28 cellular contexts compared by ENCODE assay signal in genomic region chr6:148239215-148239614, GRCh38.
DNase-seq lines count a peak whose midpoint lies in the region; TF ChIP-seq lines count a peak whose summit lies in the region.
"Had no signal": no experiment of that assay in that cellular context is flagged by ENCODE, and none has a peak within 500 bp of the region (broad histone marks: within the 10 kb centered on the region; RNA-seq: fewer than 3 reads in every experiment).

No MANE protein-coding gene starts in this region.

- peaks cover 11% of the 10 kb centered on the region for H3K4me1 ChIP-seq in mammary epithelial cell (ENCODE audit: insufficient read depth, low read length)
- peaks cover 0 to 10% of the 10 kb centered on the region in 2 donors for H3K4me1 ChIP-seq in esophagus (ENCODE audit: control insufficient read depth in 2 of 2, insufficient read depth in 2 of 2, low read length in 1 of 2)
- peaks cover 44% of the 10 kb centered on the region for H3K4me1 ChIP-seq in vagina
- H3K4me1 ChIP-seq: body of pancreas, HAP-1 had no signal

- no TSS peak for BruUV-seq in mammary epithelial cell (replicated peaks; lab: Mats Ljungman, UMichigan)

- 63% methylated on average over 5 of the region's 5 CpGs for WGBS in mammary epithelial cell (ENCODE audit: low coverage, missing lambda C conversion rate)
- 37 to 41% methylated on average over 5 of the region's 5 CpGs for WGBS in esophagus, 2 donors

- H3K27ac Mint-ChIP-seq in osteocyte (ENCODE audit: unreplicated experiment): peak overlapping the region; percentile 33
- H3K27ac Mint-ChIP-seq: activated T-cell treated with anti-CD3 and anti-CD28 coated beads, Interleukin-2, amount 50 U/mL, for 72 hours; T-helper 17 cell had no signal

- H3K36me3 ChIP-seq in mammary epithelial cell (ENCODE audit: insufficient read depth, low read length) (no peaks in the 10 kb centered on the region), esophagus (ENCODE audit: control insufficient read depth in 2 of 2, insufficient read depth in 2 of 2, low read length in 1 of 2) (no peaks in the 10 kb centered on the region), vagina (no peaks in the 10 kb centered on the region)
- H3K36me3 ChIP-seq: BLaER1 treated with 17β-estradiol and CSF1 and Interleukin-3, amounts not matched to agents 10 nM and 100 nM; HAP-1; right atrium auricular region; upper lobe of left lung had no signal

- no peak overlapping the region for H3K4me2 ChIP-seq in mammary epithelial cell (ENCODE audit: insufficient read depth, low read depth, low read length)
- H3K4me2 ChIP-seq: BLaER1 treated with 17β-estradiol and CSF1 and Interleukin-3, amounts not matched to agents 10 nM and 100 nM had no signal

- no peak overlapping the region for H3K4me3 Mint-ChIP-seq in osteocyte (ENCODE audit: unreplicated experiment)
- H3K4me3 Mint-ChIP-seq: activated T-cell treated with anti-CD3 and anti-CD28 coated beads, Interleukin-2, amount 50 U/mL, for 72 hours; T-helper 17 cell had no signal

- no peak for TF ChIP-seq CTCF in mammary epithelial cell (conservative IDR thresholded peaks at IDR 0.05 in 1 of 2, IDR thresholded peaks at IDR 0.05 in 1 of 2; ENCODE audit: extremely low read depth in 1 of 2, insufficient read depth in 1 of 2, low read depth in 1 of 2, low read length in 2 of 2)
- TF ChIP-seq CTCF in osteocyte (IDR thresholded peaks at IDR 0.05): no peak
- no peak for TF ChIP-seq CTCF in vagina (IDR thresholded peaks at IDR 0.05)
- no peak for TF ChIP-seq CTCF in GM10266 (IDR thresholded peaks at IDR 0.05; ENCODE audit: control insufficient read depth, insufficient read depth, low read depth, missing control alignments)

- CTCF ChIA-PET in mammary epithelial cell (lab: Charles Lee; ENCODE audit: low non-redundant PET): no interaction called here

- no peaks in the 10 kb centered on the region for H4K20me1 ChIP-seq in mammary epithelial cell (ENCODE audit: insufficient read depth, low read length)
- H4K20me1 ChIP-seq: BLaER1 treated with 17β-estradiol and CSF1 and Interleukin-3, amounts not matched to agents 10 nM and 100 nM had no signal

- H3K9me3 ChIP-seq in mammary epithelial cell (replicated peaks; ENCODE audit: insufficient read depth, low read length): no peaks in the 10 kb centered on the region
- H3K9me3 ChIP-seq in esophagus (ENCODE audit: control insufficient read depth in 2 of 2, insufficient read depth in 1 of 2, low read depth in 1 of 2, low read length in 1 of 2): no peaks in the 10 kb centered on the region
- no peaks in the 10 kb centered on the region for H3K9me3 ChIP-seq in vagina
- H3K9me3 ChIP-seq: BLaER1 treated with 17β-estradiol and CSF1 and Interleukin-3, amounts not matched to agents 10 nM and 100 nM; body of pancreas; HAP-1; right atrium auricular region; upper lobe of left lung had no signal

- H3K79me2 ChIP-seq in mammary epithelial cell (ENCODE audit: insufficient read depth, low read length): no peaks in the 10 kb centered on the region

- DNase-seq in mammary epithelial cell (no peak), osteocyte (ENCODE audit: extremely low spot score, unreplicated experiment) (no peak), vagina (ENCODE audit: extremely low spot score in 2 of 2) (no peak), NCI-H146 (lab: John Stamatoyannopoulos, UW) (no peak), GM10266 (ENCODE audit: extremely low spot score) (no peak), D341Med (ENCODE audit: low spot score) (no peak)
- DNase-seq: activated CD4-positive, alpha-beta T cell treated with anti-CD3 and anti-CD28 coated beads, Interleukin-2, amount 50 U/mL, for 4 hours; activated CD4-positive, CD25-positive, alpha-beta regulatory T cell; activated naive CD4-positive, alpha-beta T cell; activated T-cell treated with anti-CD3 and anti-CD28 coated beads, Interleukin-2, amount 50 U/mL, for 72 hours; body of pancreas; DMS153; effector CD4-positive, alpha-beta T cell; foreskin melanocyte; kidney glomerular epithelial cell; NCI-H1417 treated with DMSO at 0.1 percent for 48 hours; NCI-H2107; NCI-H748 treated with DMSO at 0.1 percent for 48 hours; SHP77; stimulated activated CD4-positive, alpha-beta T cell treated with anti-CD3 and anti-CD28 coated beads, Interleukin-2, amount 100 ng/mL, for 48 hours; T-helper 17 cell; upper lobe of left lung had no signal

- H3K27me3 ChIP-seq in mammary epithelial cell (ENCODE audit: insufficient read depth, low read length) (no peaks in the 10 kb centered on the region), esophagus (ENCODE audit: control insufficient read depth in 1 of 2, insufficient read depth in 2 of 2, low read length in 2 of 2) (no peaks in the 10 kb centered on the region), vagina (no peaks in the 10 kb centered on the region)
- H3K27me3 ChIP-seq: BLaER1 treated with 17β-estradiol and CSF1 and Interleukin-3, amounts not matched to agents 10 nM and 100 nM; body of pancreas; right atrium auricular region; upper lobe of left lung had no signal

- TF ChIP-seq POLR2A in vagina (IDR thresholded peaks at IDR 0.05): no peak

- intact Hi-C loops in mammary epithelial cell (cut with micrococcal nuclease): no loop called here
- intact Hi-C loops in vagina (cut with DNase I): no loop called here

- dilution Hi-C loops in mammary epithelial cell (cut with HindIII; ENCODE audit: low sequenced_read_pairs): no loop called here

- no peaks in the 10 kb centered on the region for H3K36me3 Mint-ChIP-seq in osteocyte (ENCODE audit: unreplicated experiment)

- H3K27ac ChIP-seq in mammary epithelial cell (ENCODE audit: insufficient read depth, low read depth, low read length): no peak overlapping the region
- H3K27ac ChIP-seq in esophagus (ENCODE audit: low read depth in 2 of 2, low read length in 1 of 2): peak overlapping the region; percentile 74 to 87
- peak overlapping the region; percentile 66 for H3K27ac ChIP-seq in vagina
- H3K27ac ChIP-seq: BLaER1 treated with 17β-estradiol and CSF1 and Interleukin-3, amounts not matched to agents 10 nM and 100 nM; body of pancreas; upper lobe of left lung had no signal

- H3K4me3 ChIP-seq in mammary epithelial cell (replicated peaks in 1 of 3; ENCODE audit: insufficient read depth in 1 of 3, low read depth in 2 of 3, low read length in 3 of 3): no peak overlapping the region
- no peak overlapping the region for H3K4me3 ChIP-seq in esophagus (ENCODE audit: low read depth in 1 of 2, low read length in 2 of 2)
- H3K4me3 ChIP-seq in vagina: no peak overlapping the region
- H3K4me3 ChIP-seq: BLaER1 treated with 17β-estradiol and CSF1 and Interleukin-3, amounts not matched to agents 10 nM and 100 nM; body of pancreas; GM12878; HAP-1; lung; right atrium auricular region; upper lobe of left lung had no signal

- H2AFZ ChIP-seq in mammary epithelial cell (ENCODE audit: low read depth, low read length): peak overlapping the region; percentile 36

- H3K9ac ChIP-seq in mammary epithelial cell (ENCODE audit: insufficient read depth, low read length): no peak overlapping the region
- H3K9ac ChIP-seq: BLaER1 treated with 17β-estradiol and CSF1 and Interleukin-3, amounts not matched to agents 10 nM and 100 nM had no signal

- H3K9me3 Mint-ChIP-seq in osteocyte (ENCODE audit: unreplicated experiment): no peaks in the 10 kb centered on the region
- H3K9me3 Mint-ChIP-seq: activated T-cell treated with anti-CD3 and anti-CD28 coated beads, Interleukin-2, amount 50 U/mL, for 72 hours had no signal

- in situ Hi-C loops in mammary epithelial cell (cut with MboI; ENCODE audit: low sequenced_read_pairs in 2 of 2): loop anchor here in 1 of 2 donors (10.0 kb wide), 1 partner anchor 54 kb away; no protein-coding TSS in a partner anchor

- H3K4me1 Mint-ChIP-seq in osteocyte (ENCODE audit: unreplicated experiment): peaks cover 41% of the 10 kb centered on the region
- H3K4me1 Mint-ChIP-seq: T-helper 17 cell had no signal

- H3K27me3 Mint-ChIP-seq in osteocyte (ENCODE audit: unreplicated experiment): no peaks in the 10 kb centered on the region
